9 cellular contexts compared by ENCODE assay signal in genomic region chr10:70768026-70768425, GRCh38. TPM values are rescaled to one million over a fixed set of nuclear protein-coding genes. Genes with fewer than 3 reads are reported as not detected.
"Had no signal": no experiment of that assay in that cellular context is flagged by ENCODE, and none has a peak within 500 bp of the region (broad histone marks: within the 10 kb centered on the region; RNA-seq: fewer than 3 reads in every experiment).

No MANE protein-coding gene starts in this region.

RNA-seq across cellular contexts. Expression of gene TBATA, which starts 17.2 kb away (rescaled TPM):
- total RNA-seq: LHCN-M2, MCF 10A, NCI-H460, OCI-LY7, PC-9, Right ventricle myocardium inferior, RPMI7951, SJCRH30, SK-MEL-5 had no signal
